ENCODE assay signal across 24 cellular contexts in the genomic region with DNA sequence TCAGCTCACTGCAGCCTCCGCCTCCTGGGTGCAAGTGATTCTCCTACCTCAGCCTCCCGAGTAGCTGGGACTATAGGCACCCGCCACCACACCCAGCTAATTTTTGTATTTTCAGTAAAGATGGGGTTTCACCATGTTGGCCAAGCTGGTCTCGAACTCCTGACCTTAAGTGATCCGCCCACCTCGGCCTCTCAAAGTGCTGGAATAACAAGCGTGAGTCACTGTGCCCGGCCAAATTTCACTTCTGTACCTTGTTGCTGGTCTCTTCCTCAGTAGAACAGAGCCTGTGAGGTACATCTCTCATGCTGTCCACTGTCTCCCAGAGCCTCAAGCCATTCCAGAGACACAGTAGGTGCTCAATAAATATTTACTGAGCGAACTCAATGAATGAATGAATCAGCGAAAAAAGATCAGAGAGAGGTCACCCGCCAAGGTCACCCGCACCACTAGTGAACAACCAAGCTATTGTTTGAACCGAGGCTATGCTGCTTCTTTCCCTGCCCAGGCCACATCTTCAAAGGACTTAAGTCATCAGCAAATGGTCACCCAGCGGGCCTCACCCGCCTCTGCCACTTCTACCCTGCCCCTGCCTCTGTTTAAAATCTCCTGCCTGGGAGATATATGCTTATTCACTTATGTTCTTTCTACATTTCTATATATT. TPM values are rescaled to one million over a fixed set of nuclear protein-coding genes. Genes with fewer than 3 reads are reported as not detected.
DNase-seq lines count a peak whose midpoint lies in the region; ATAC-seq and TF ChIP-seq lines count a peak whose summit lies in the region.
"Had no signal": no experiment of that assay in that cellular context is flagged by ENCODE, and none has a peak within 500 bp of the region (broad histone marks: within the 10 kb centered on the region; RNA-seq: fewer than 3 reads in every experiment).

No MANE protein-coding gene starts in this region.

- WGBS in testis, 2 donors = 81 to 90% methylated on average over 15 of the region's 15 CpGs

- no peaks in the 10 kb centered on the region for H3K36me3 ChIP-seq in testis (ENCODE audit: low read depth, missing control alignments)
- H3K36me3 ChIP-seq: thoracic aorta had no signal

- H3K4me3 ChIP-seq in NB4 (ENCODE audit: low read depth, low read length) = no peak overlapping the region
- no peak overlapping the region for H3K4me3 ChIP-seq in testis
- H3K4me3 ChIP-seq: thoracic aorta had no signal

- H3K4me1 Mint-ChIP-seq in natural killer cell treated with Interleukin-12 subunit alpha and Interleukin-12 subunit beta and Interleukin-15 and Interleukin-18, amount 100 ng/mL, for 72 hours (ENCODE audit: low read depth in 2 of 2) = peaks cover 7% of the 10 kb centered on the region in 2 donors

- H3K27me3 ChIP-seq in testis = no peaks in the 10 kb centered on the region

- DNase-seq in DMS53 (lab: John Stamatoyannopoulos, UW) = peak; percentile 34
- DNase-seq in DMS53 treated with DMSO at 0.1 percent for 48 hours (lab: John Stamatoyannopoulos, UW; ENCODE audit: unreplicated experiment) = no peak
- DNase-seq in NB4 (ENCODE audit: low read depth) = peak; percentile 51
- DNase-seq in brain pericyte (ENCODE audit: low read depth, low spot score) = peak; percentile 43
- DNase-seq in testis = peak; percentile 86
- no peak for DNase-seq in NCI-H2107 (lab: John Stamatoyannopoulos, UW)
- no peak for DNase-seq in natural killer cell treated with Interleukin-12 subunit alpha and Interleukin-12 subunit beta and Interleukin-15 and Interleukin-18, amount 100 ng/mL, for 72 hours (ENCODE audit: low spot score)
- DNase-seq: activated gamma-delta T cell; aorta; CD4-positive, alpha-beta memory T cell; head of caudate nucleus; KBM-7; midbrain; NCI-H1436; NCI-H524 treated with DMSO at 0.1 percent for 48 hours; occipital lobe; RPMI8226; stimulated activated CD4-positive, alpha-beta T cell treated with anti-CD3 and anti-CD28 coated beads, Interleukin-4, amount 100 ng/mL, for 24 hours had no signal

- H3K4me3 Mint-ChIP-seq in natural killer cell treated with Interleukin-12 subunit alpha and Interleukin-12 subunit beta and Interleukin-15 and Interleukin-18, amount 100 ng/mL, for 72 hours = no peak overlapping the region
- H3K4me3 Mint-ChIP-seq: CD4-positive, alpha-beta memory T cell; dendritic cell treated with granulocyte-macrophage colony-stimulating factor and Interleukin-4, amounts not matched to agents 40 ng/mL and 50 ng/mL, for 4 days had no signal

- peaks cover 7% of the 10 kb centered on the region for H3K4me1 ChIP-seq in testis

- no peak for TF ChIP-seq POLR2A in NB4 (IDR thresholded peaks at IDR 0.05; ENCODE audit: extremely low read depth, insufficient read length)
- TF ChIP-seq POLR2A in testis (IDR thresholded peaks at IDR 0.05) = no peak

- H3K27me3 Mint-ChIP-seq in natural killer cell treated with Interleukin-12 subunit alpha and Interleukin-12 subunit beta and Interleukin-15 and Interleukin-18, amount 100 ng/mL, for 72 hours = no peaks in the 10 kb centered on the region
- H3K27me3 Mint-ChIP-seq: CD4-positive, alpha-beta memory T cell; dendritic cell treated with granulocyte-macrophage colony-stimulating factor and Interleukin-4, amounts not matched to agents 40 ng/mL and 50 ng/mL, for 4 days had no signal

- H3K27ac ChIP-seq in testis = peak overlapping the region; percentile 55 to 70
- H3K27ac ChIP-seq: thoracic aorta had no signal

- no peaks in the 10 kb centered on the region for H3K9me3 ChIP-seq in testis
- H3K9me3 ChIP-seq: thoracic aorta had no signal

- no peaks in the 10 kb centered on the region for H3K36me3 Mint-ChIP-seq in natural killer cell treated with Interleukin-12 subunit alpha and Interleukin-12 subunit beta and Interleukin-15 and Interleukin-18, amount 100 ng/mL, for 72 hours

- no peaks in the 10 kb centered on the region for H3K9me3 Mint-ChIP-seq in natural killer cell treated with Interleukin-12 subunit alpha and Interleukin-12 subunit beta and Interleukin-15 and Interleukin-18, amount 100 ng/mL, for 72 hours
- H3K9me3 Mint-ChIP-seq: CD4-positive, alpha-beta memory T cell; dendritic cell treated with granulocyte-macrophage colony-stimulating factor and Interleukin-4, amounts not matched to agents 40 ng/mL and 50 ng/mL, for 4 days had no signal

- no peak for ATAC-seq in GM21717 (IDR thresholded peaks at IDR 0.05; ENCODE audit: unreplicated experiment)
- ATAC-seq in natural killer cell treated with Interleukin-12 subunit alpha and Interleukin-12 subunit beta and Interleukin-15 and Interleukin-18, amount 100 ng/mL, for 72 hours = no peak
- ATAC-seq: activated CD4-positive, CD25-positive, alpha-beta regulatory T cell treated with anti-CD3 and anti-CD28 coated beads, Interleukin-2, amount 50 U/mL, for 24 hours had no signal

- TF ChIP-seq CTCF in NB4 (IDR thresholded peaks at IDR 0.05; ENCODE audit: low read depth, low read length) = no peak
- no peak for TF ChIP-seq CTCF in testis (IDR thresholded peaks at IDR 0.05)

- intact Hi-C loops in testis (cut with DNase I; ENCODE audit: low total_unique reads) = no loop called here

- no peak overlapping the region for H3K27ac Mint-ChIP-seq in natural killer cell treated with Interleukin-12 subunit alpha and Interleukin-12 subunit beta and Interleukin-15 and Interleukin-18, amount 100 ng/mL, for 72 hours
- H3K27ac Mint-ChIP-seq: dendritic cell treated with granulocyte-macrophage colony-stimulating factor and Interleukin-4, amounts not matched to agents 40 ng/mL and 50 ng/mL, for 4 days had no signal

RNA-seq across cellular contexts. Expression of a gene that starts 9.3 kb away (rescaled TPM):
- 10 to 100 TPM; 14.1 to 22.9 TPM for total RNA-seq in testis
- polyA plus RNA-seq in testis (ENCODE audit: insufficient read depth, low read depth, low replicate concordance) = 5.0 TPM
- total RNA-seq in natural killer cell treated with Interleukin-12 subunit alpha and Interleukin-12 subunit beta and Interleukin-15 and Interleukin-18, amount 100 ng/mL, for 72 hours = 10 to 100 TPM in 1 of 2 donors, 1 to 10 TPM in 1; 6.9 to 25.5 TPM

RNA-seq across cellular contexts. Expression of a gene that starts 9.7 kb away (rescaled TPM):
- total RNA-seq in testis = 10 to 100 TPM; 21.8 to 26.1 TPM
- polyA plus RNA-seq in testis (ENCODE audit: insufficient read depth, low read depth, low replicate concordance) = 112 TPM
- under 1 TPM in 1 of 2 donors, not detected in 1; 0.45 TPM for total RNA-seq in natural killer cell treated with Interleukin-12 subunit alpha and Interleukin-12 subunit beta and Interleukin-15 and Interleukin-18, amount 100 ng/mL, for 72 hours
- total RNA-seq: aorta; CD4-positive, alpha-beta memory T cell; occipital lobe; T-helper 1 cell treated with Interleukin-12 subunit alpha and Interleukin-12 subunit beta and Interleukin-4 antibody, amounts not matched to agents 30 ng/mL and 1 ng/mL, for 36 hours; thoracic aorta had no signal
- polyA plus RNA-seq: aorta; CD4-positive, alpha-beta memory T cell; esophagus had no signal

RNA-seq across cellular contexts. Expression of a gene that starts 29.1 kb away (rescaled TPM):
- total RNA-seq in testis = 10 to 100 TPM; 28.6 to 31.3 TPM
- polyA plus RNA-seq in testis (ENCODE audit: insufficient read depth, low read depth, low replicate concordance) = 88.3 TPM
- 100 to 1,000 TPM in 1 of 2 donors, 10 to 100 TPM in 1; 99.4 to 157 TPM for total RNA-seq in natural killer cell treated with Interleukin-12 subunit alpha and Interleukin-12 subunit beta and Interleukin-15 and Interleukin-18, amount 100 ng/mL, for 72 hours

RNA-seq across cellular contexts. Expression of a gene that starts 36.9 kb away (rescaled TPM):
- 100 to 1,000 TPM; 149 to 155 TPM for total RNA-seq in testis
- 187 TPM for polyA plus RNA-seq in testis (ENCODE audit: insufficient read depth, low read depth, low replicate concordance)
- 10 to 100 TPM; 64.4 to 80.9 TPM for total RNA-seq in natural killer cell treated with Interleukin-12 subunit alpha and Interleukin-12 subunit beta and Interleukin-15 and Interleukin-18, amount 100 ng/mL, for 72 hours

RNA-seq across cellular contexts. Expression of a gene that starts 39.0 kb away (rescaled TPM):
- 1 to 10 TPM; 2.4 to 2.7 TPM for total RNA-seq in testis
- polyA plus RNA-seq in testis (ENCODE audit: insufficient read depth, low read depth, low replicate concordance) = 1.4 TPM
- total RNA-seq in natural killer cell treated with Interleukin-12 subunit alpha and Interleukin-12 subunit beta and Interleukin-15 and Interleukin-18, amount 100 ng/mL, for 72 hours = under 1 TPM; 0.14 to 0.42 TPM
- polyA plus RNA-seq: CD4-positive, alpha-beta memory T cell had no signal

Comparison
In these comparisons a context has a peak if more than half of its experiments do, and no peak if none do; other contexts are left out.
1. DNase-seq: peak in DMS53 (single experiment), NB4 (single experiment), brain pericyte (single experiment) and testis (single experiment); none in DMS53 treated with DMSO at 0.1 percent for 48 hours (single experiment), NCI-H2107 (single experiment) and natural killer cell treated with Interleukin-12 subunit alpha and Interleukin-12 subunit beta and Interleukin-15 and Interleukin-18, amount 100 ng/mL, for 72 hours (single experiment).
2. RNA of a gene that starts 9.7 kb away (total RNA-seq): 21.8 to 26.1 TPM in testis; 0.45 TPM in natural killer cell treated with Interleukin-12 subunit alpha and Interleukin-12 subunit beta and Interleukin-15 and Interleukin-18, amount 100 ng/mL, for 72 hours; every median in the first group is over 10 times any median in the second.